ENCODE assay signal across 8 cellular contexts in genomic region chr14:63745858-63746425, GRCh38. TPM values are rescaled to one million over a fixed set of nuclear protein-coding genes. Genes with fewer than 3 reads are reported as not detected.
DNase-seq lines count a peak whose midpoint lies in the region; ATAC-seq, FAIRE-seq and TF ChIP-seq lines count a peak whose summit lies in the region.

No MANE protein-coding gene starts in this region.

- peak overlapping the region; percentile 30 to 81 (median 65) for H3K4me3 Mint-ChIP-seq in naive B cell

- H3K27ac ChIP-seq in OCI-LY3 (ENCODE audit: low read length) (peak overlapping the region; percentile 55), uterus (no peak overlapping the region)

- H3K4me3 ChIP-seq in OCI-LY3 (ENCODE audit: low read length) (peak overlapping the region; percentile 54), uterus (no peak overlapping the region)

- intact Hi-C loops in uterus (cut with DNase I; ENCODE audit: low total_unique reads) (no loop called here), left cardiac atrium (cut with DNase I) (no loop called here)

- H3K27me3 ChIP-seq in OCI-LY3 (ENCODE audit: low read depth, low read length) (no peaks in the 10 kb centered on the region), uterus (no peaks in the 10 kb centered on the region)

- H2AFZ ChIP-seq in OCI-LY3 (ENCODE audit: low read depth, low read length) = peak overlapping the region; percentile 89

- H3K9me3 Mint-ChIP-seq in naive B cell = peaks cover 0 to 1% (median 0%) of the 10 kb centered on the region in 7 donors

- no peak for TF ChIP-seq POLR2A in uterus (IDR thresholded peaks at IDR 0.05)

- no peaks in the 10 kb centered on the region for H4K20me1 ChIP-seq in OCI-LY3 (ENCODE audit: insufficient read depth, low read length)

- H3K27ac Mint-ChIP-seq in naive B cell = peak overlapping the region; percentile 90 to 99 (median 96)

- DNase-seq in naive B cell = peak; percentile 64
- DNase-seq in uterus = no peak
- no peak for DNase-seq in SKM-1 (lab: John Stamatoyannopoulos, UW; ENCODE audit: unreplicated experiment)
- DNase-seq in frontal cortex (ENCODE audit: low spot score in 2 of 2) = no peak
- DNase-seq in left cardiac atrium = no peak

- no peaks in the 10 kb centered on the region for H3K36me3 Mint-ChIP-seq in naive B cell

- FAIRE-seq in frontal cortex (lab: Jason Lieb, UNC) = no peak

- no peaks in the 10 kb centered on the region for H3K27me3 Mint-ChIP-seq in naive B cell

- ATAC-seq in GM19025 (IDR thresholded peaks at IDR 0.05; ENCODE audit: low read depth, unreplicated experiment) (peak; percentile 65), HG02798 (IDR thresholded peaks at IDR 0.05; ENCODE audit: poor library complexity, unreplicated experiment) (peak; percentile 71), naive B cell (ENCODE audit: low read depth in 2 of 2) (peak; percentile 81 to 92), left cardiac atrium (no peak)

- no peaks in the 10 kb centered on the region for H3K79me2 ChIP-seq in OCI-LY3 (ENCODE audit: low read length)

- H3K9me3 ChIP-seq in OCI-LY3 (ENCODE audit: insufficient read depth, low read length) (no peaks in the 10 kb centered on the region), uterus (no peaks in the 10 kb centered on the region)

- peak overlapping the region; percentile 17; the same call in 1 of the 2 replicates for H3K9ac ChIP-seq in OCI-LY3 (ENCODE audit: low read length)

- no peaks in the 10 kb centered on the region for H3K36me3 ChIP-seq in OCI-LY3 (replicated peaks; ENCODE audit: low read depth, low read length)
- H3K36me3 ChIP-seq in uterus = no peaks in the 10 kb centered on the region

- peaks cover 22 to 43% (median 32%) of the 10 kb centered on the region in 3 donors for H3K4me1 Mint-ChIP-seq in naive B cell

- H3K4me1 ChIP-seq in OCI-LY3 (ENCODE audit: low read length) (peaks cover 34% of the 10 kb centered on the region), uterus (no peaks in the 10 kb centered on the region)

- peak overlapping the region; percentile 70 for H3K4me2 ChIP-seq in OCI-LY3 (ENCODE audit: low read length)

- TF ChIP-seq CTCF in OCI-LY3 (IDR thresholded peaks at IDR 0.05; ENCODE audit: low read depth, low read length) = peak; percentile 7; the same call in 1 of the 2 replicates
- no peak for TF ChIP-seq CTCF in uterus (IDR thresholded peaks at IDR 0.05)

RNA-seq across cellular contexts. Expression of gene SGPP1, which starts 18.1 kb away (rescaled TPM):
- 10 to 100 TPM in 4 of 6 donors, 1 to 10 TPM in 2; 9.4 to 20.8 (median 13.2) TPM for polyA plus RNA-seq in naive B cell (ENCODE audit: low read depth in 6 of 6)
- 10 to 100 TPM; 17.7 to 47.6 (median 21.5) TPM for total RNA-seq in uterus
- 36.7 TPM for total RNA-seq in frontal cortex
- total RNA-seq in left cardiac atrium = 1 to 10 TPM; 7.3 to 8.6 TPM

Comparison
In these comparisons a context has a peak if more than half of its experiments do, and no peak if none do; other contexts are left out.
1. ATAC-seq: peak in GM19025 (single experiment), HG02798 (single experiment) and naive B cell (2 of 2); none in left cardiac atrium (0 of 2).